ENCODE assay signal across 7 cellular contexts in genomic region chr20:50082056-50082455, GRCh38. TPM values are rescaled to one million over a fixed set of nuclear protein-coding genes. Genes with fewer than 3 reads are reported as not detected.
A peak's percentile ranks its signal among the peaks of the same experiment; 100 is the strongest.
DNase-seq lines count a peak whose midpoint lies in the region; ATAC-seq and TF ChIP-seq lines count a peak whose summit lies in the region.
"Not testable (repeated sequence)": the region's sequence is repeated elsewhere in the genome, so short reads cannot be mapped to it uniquely, and the experiment has no call there.

No MANE protein-coding gene starts in this region.

- intact Hi-C loops in activated CD4-positive, alpha-beta T cell treated with anti-CD3 and anti-CD28 coated beads for 36 hours (cut with DNase I, micrococcal nuclease); right cardiac atrium (cut with DNase I); natural killer cell (cut with micrococcal nuclease): not testable (repeated sequence)

- not testable (repeated sequence) for H2AFZ ChIP-seq in GM23338

- H3K36me3 ChIP-seq in GM23338 (ENCODE audit: insufficient read depth), result not testable (repeated sequence)
- peaks cover 29% of the 10 kb centered on the region for H3K36me3 ChIP-seq in suprapubic skin

- not testable (repeated sequence) for H3K27me3 ChIP-seq in GM23338 (ENCODE audit: insufficient read depth); right cardiac atrium (ENCODE audit: control insufficient read depth, insufficient read depth); suprapubic skin

- not testable (repeated sequence) for H3K4me3 Mint-ChIP-seq in GM23338; activated CD4-positive, alpha-beta T cell treated with anti-CD3 and anti-CD28 coated beads for 36 hours; activated naive CD4-positive, alpha-beta T cell treated with anti-CD3 and anti-CD28 coated beads, Interleukin-2, amount 10 ng/mL, durations not matched to agents 7 days and 5 days; natural killer cell
- H3K4me3 Mint-ChIP-seq in endothelial cell (ENCODE audit: unreplicated experiment), result peak overlapping the region; percentile 74

- H3K79me2 ChIP-seq in GM23338 (replicated peaks; ENCODE audit: insufficient read depth), result not testable (repeated sequence)

- not testable (repeated sequence) for H3K9me3 Mint-ChIP-seq in GM23338; activated CD4-positive, alpha-beta T cell treated with anti-CD3 and anti-CD28 coated beads for 36 hours (ENCODE audit: low read depth); activated naive CD4-positive, alpha-beta T cell treated with anti-CD3 and anti-CD28 coated beads, Interleukin-2, amount 10 ng/mL, durations not matched to agents 7 days and 5 days; endothelial cell (ENCODE audit: unreplicated experiment); natural killer cell

- peaks cover 17% of the 10 kb centered on the region for H3K36me3 Mint-ChIP-seq in GM23338 (ENCODE audit: low read depth)
- H3K36me3 Mint-ChIP-seq in activated CD4-positive, alpha-beta T cell treated with anti-CD3 and anti-CD28 coated beads for 36 hours (ENCODE audit: low read depth), result peaks cover 18% of the 10 kb centered on the region
- peaks cover 24% of the 10 kb centered on the region for H3K36me3 Mint-ChIP-seq in activated naive CD4-positive, alpha-beta T cell treated with anti-CD3 and anti-CD28 coated beads, Interleukin-2, amount 10 ng/mL, durations not matched to agents 7 days and 5 days
- H3K36me3 Mint-ChIP-seq in endothelial cell (ENCODE audit: low read depth, unreplicated experiment); natural killer cell: not testable (repeated sequence)

- H3K27ac Mint-ChIP-seq in GM23338 (peak overlapping the region; percentile 47; the same call in 1 of the 2 replicates), natural killer cell (peak overlapping the region; percentile 51 to 70)
- peak overlapping the region; percentile 44 for H3K27ac Mint-ChIP-seq in activated CD4-positive, alpha-beta T cell treated with anti-CD3 and anti-CD28 coated beads for 36 hours
- H3K27ac Mint-ChIP-seq in activated naive CD4-positive, alpha-beta T cell treated with anti-CD3 and anti-CD28 coated beads, Interleukin-2, amount 10 ng/mL, durations not matched to agents 7 days and 5 days, result peak overlapping the region; percentile 16
- H3K27ac Mint-ChIP-seq in endothelial cell (ENCODE audit: unreplicated experiment), result not testable (repeated sequence)

- not testable (repeated sequence) for H4K20me1 ChIP-seq in GM23338 (replicated peaks; ENCODE audit: insufficient read depth)

- H3K4me1 Mint-ChIP-seq in GM23338 (peaks cover 21% of the 10 kb centered on the region), endothelial cell (ENCODE audit: unreplicated experiment) (peaks cover 18% of the 10 kb centered on the region), natural killer cell (peaks cover 21 to 24% of the 10 kb centered on the region in 2 donors)
- H3K4me1 Mint-ChIP-seq in activated CD4-positive, alpha-beta T cell treated with anti-CD3 and anti-CD28 coated beads for 36 hours, result peaks cover 16% of the 10 kb centered on the region
- peaks cover 16% of the 10 kb centered on the region for H3K4me1 Mint-ChIP-seq in activated naive CD4-positive, alpha-beta T cell treated with anti-CD3 and anti-CD28 coated beads, Interleukin-2, amount 10 ng/mL, durations not matched to agents 7 days and 5 days

- H3K4me2 ChIP-seq in GM23338, result not testable (repeated sequence)

- POLR2A ChIA-PET in activated CD4-positive, alpha-beta T cell treated with anti-CD3 and anti-CD28 coated beads for 36 hours (lab: Charles Lee), result not testable (repeated sequence)

- H3K27me3 Mint-ChIP-seq in GM23338 (ENCODE audit: insufficient read depth, low read depth, poor library complexity), result peaks cover 13% of the 10 kb centered on the region
- not testable (repeated sequence) for H3K27me3 Mint-ChIP-seq in activated CD4-positive, alpha-beta T cell treated with anti-CD3 and anti-CD28 coated beads for 36 hours; activated naive CD4-positive, alpha-beta T cell treated with anti-CD3 and anti-CD28 coated beads, Interleukin-2, amount 10 ng/mL, durations not matched to agents 7 days and 5 days; endothelial cell (ENCODE audit: unreplicated experiment); natural killer cell (ENCODE audit: low read depth in 2 of 2)

- not testable (repeated sequence) for ATAC-seq in GM23338; activated CD4-positive, alpha-beta T cell treated with anti-CD3 and anti-CD28 coated beads for 36 hours; right cardiac atrium; natural killer cell

- H3F3A ChIP-seq in GM23338 (replicated peaks; ENCODE audit: low read depth), result not testable (repeated sequence)

- H3K4me1 ChIP-seq in GM23338 (ENCODE audit: insufficient read depth), result peaks cover 20% of the 10 kb centered on the region
- H3K4me1 ChIP-seq in right cardiac atrium (ENCODE audit: control insufficient read depth, insufficient read depth, low read length), result not testable (repeated sequence)
- H3K4me1 ChIP-seq in suprapubic skin, result peaks cover 18% of the 10 kb centered on the region

- TF ChIP-seq POLR2A in suprapubic skin (IDR thresholded peaks at IDR 0.05), result not testable (repeated sequence)

- TF ChIP-seq EP300 in suprapubic skin (IDR thresholded peaks at IDR 0.05), result not testable (repeated sequence)

- 86% methylated on average over 9 of the region's 9 CpGs for WGBS in right cardiac atrium
- WGBS in suprapubic skin, result 90% methylated on average over 9 of the region's 9 CpGs

- DNase-seq in GM23338 (ENCODE audit: low spot score); activated CD4-positive, alpha-beta T cell treated with anti-CD3 and anti-CD28 coated beads for 36 hours; activated naive CD4-positive, alpha-beta T cell treated with anti-CD3 and anti-CD28 coated beads, Interleukin-2, amount 10 ng/mL, durations not matched to agents 7 days and 5 days; endothelial cell (ENCODE audit: low spot score); right cardiac atrium; natural killer cell: not testable (repeated sequence)
- DNase-seq in suprapubic skin (ENCODE audit: low spot score in 2 of 2), result peak; percentile 30 to 65

- not testable (repeated sequence) for H3K9me3 ChIP-seq in right cardiac atrium (ENCODE audit: control insufficient read depth, low read length); suprapubic skin

- H3K9me2 ChIP-seq in GM23338 (ENCODE audit: insufficient read depth), result not testable (repeated sequence)

- CTCF ChIA-PET in activated CD4-positive, alpha-beta T cell treated with anti-CD3 and anti-CD28 coated beads for 36 hours (lab: Charles Lee), result interaction anchor here (0.8 to 5.5 kb wide), 3 partner anchors 11 to 563 kb away, joined by 3 to 56 read pairs (median 40); no protein-coding TSS in a partner anchor
- CTCF ChIA-PET in activated naive CD4-positive, alpha-beta T cell treated with anti-CD3 and anti-CD28 coated beads, Interleukin-2, amount 10 ng/mL, durations not matched to agents 7 days and 5 days (lab: Charles Lee), result interaction anchor here (5.3 kb wide), 1 partner anchor 87 kb away, joined by 22 read pairs; no protein-coding TSS in a partner anchor

- TF ChIP-seq CTCF in GM23338 (conservative IDR thresholded peaks at IDR 0.05; ENCODE audit: low read depth in 2 of 2); endothelial cell (IDR thresholded peaks at IDR 0.05; ENCODE audit: unreplicated experiment); natural killer cell (IDR thresholded peaks at IDR 0.05); suprapubic skin (IDR thresholded peaks at IDR 0.05): not testable (repeated sequence)

- H3K27ac ChIP-seq in GM23338 (ENCODE audit: low read depth); suprapubic skin: not testable (repeated sequence)
- H3K27ac ChIP-seq in right cardiac atrium (ENCODE audit: low read length), result peak overlapping the region; percentile 33

- not testable (repeated sequence) for H3K4me3 ChIP-seq in GM23338; right cardiac atrium (ENCODE audit: low read length); suprapubic skin

RNA-seq across cellular contexts. Expression of gene UBE2V1, which starts 30.9 kb away (rescaled TPM):
- 85.7 and 105 TPM in 2 replicates for total RNA-seq in GM23338 (2014; rRNA removed; shearing (Covaris generic))
- polyA plus RNA-seq in GM23338 (2016; fragmentation: Nextera tagmentation; extraction: Ambion mirVana) (293 and 302 TPM in 2 replicates), right cardiac atrium (86.0 TPM)
- 100 to 1,000 TPM; 177 to 265 TPM for total RNA-seq in activated CD4-positive, alpha-beta T cell treated with anti-CD3 and anti-CD28 coated beads for 36 hours
- total RNA-seq in endothelial cell (ENCODE audit: unreplicated experiment) (223 TPM), right cardiac atrium (100 to 1,000 TPM in 1 of 4 donors, 10 to 100 TPM in 3; 86.8 to 120 (median 91.9) TPM), natural killer cell (100 to 1,000 TPM; 194 to 238 (median 236) TPM), suprapubic skin (100 to 1,000 TPM in 2 of 4 donors, 10 to 100 TPM in 2; 80.5 to 162 (median 99.0) TPM)
